In genomic region chr11:31301549-31302225, GRCh38 we compare ENCODE assay signal across 17 cellular contexts.
"Had no signal": no experiment of that assay in that cellular context is flagged by ENCODE, and none has a peak within 500 bp of the region (broad histone marks: within the 10 kb centered on the region; RNA-seq: fewer than 3 reads in every experiment).

No MANE protein-coding gene starts in this region.

- H3K36me3 ChIP-seq: prostate gland, right atrium auricular region, suprapubic skin, transverse colon had no signal

- ATAC-seq: naive thymus-derived CD4-positive, alpha-beta T cell; sciatic nerve; stimulated activated naive CD8-positive, alpha-beta T cell treated with anti-CD3 and anti-CD28 coated beads, Interleukin-15, amount 100 ng/mL, for 72 hours had no signal

- H3K9me3 ChIP-seq: prostate gland, right atrium auricular region, suprapubic skin, transverse colon had no signal

- H3K4me3 ChIP-seq: dorsolateral prefrontal cortex, lung, prostate gland, right atrium auricular region, smooth muscle cell, suprapubic skin, transverse colon had no signal

- DNase-seq: dorsolateral prefrontal cortex; effector CD4-positive, alpha-beta T cell; naive thymus-derived CD4-positive, alpha-beta T cell; nucleus accumbens; stimulated activated CD4-positive, alpha-beta T cell treated with anti-CD3 and anti-CD28 coated beads, Interleukin-12 subunit alpha, Interleukin-12 subunit beta, amount 100 ng/mL, for 4 hours; stimulated activated CD4-positive, alpha-beta T cell treated with anti-CD3 and anti-CD28 coated beads, Interleukin-1b, Interleukin-23, amount 100 ng/mL, for 48 hours; stimulated activated CD4-positive, alpha-beta T cell treated with anti-CD3 and anti-CD28 coated beads, Interleukin-4, amount 100 ng/mL, for 1 hour; stimulated activated CD8-positive, alpha-beta memory T cell treated with anti-CD3 and anti-CD28 coated beads, Interleukin-4, amount 100 ng/mL, for 48 hours; stimulated activated naive CD4-positive, alpha-beta T cell; stimulated activated naive CD8-positive, alpha-beta T cell treated with anti-CD3 and anti-CD28 coated beads, Interleukin-15, amount 100 ng/mL, for 72 hours; transverse colon had no signal

- H3K27me3 ChIP-seq: dorsolateral prefrontal cortex, right atrium auricular region, suprapubic skin, transverse colon had no signal

- H3K4me1 ChIP-seq: prostate gland, right atrium auricular region, suprapubic skin, transverse colon had no signal

- H3K4me2 ChIP-seq: smooth muscle cell had no signal

- H3K27ac ChIP-seq: dorsolateral prefrontal cortex, prostate gland, right atrium auricular region, suprapubic skin, transverse colon had no signal
